In the genomic region with DNA sequence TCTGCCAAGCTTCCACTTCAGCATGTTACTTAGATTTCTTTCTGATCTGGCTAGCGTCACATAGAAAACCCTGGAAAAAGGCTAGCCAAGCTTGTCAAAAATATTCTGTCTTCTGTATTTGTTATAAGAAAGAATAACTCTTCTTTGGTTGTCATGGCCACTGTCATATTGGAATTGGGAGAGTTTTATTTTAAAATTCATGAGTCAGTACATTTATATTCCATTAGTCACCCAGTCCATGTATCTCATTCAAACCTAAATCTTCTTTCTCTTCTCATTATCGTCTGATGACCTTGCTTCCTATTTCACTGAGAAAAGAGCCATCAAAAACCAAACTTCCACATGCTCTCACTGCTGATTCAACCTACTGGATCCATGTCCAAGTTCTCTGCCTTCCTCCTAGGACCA, we compare ENCODE assay signal across 17 cellular contexts.
DNase-seq lines count a peak whose midpoint lies in the region; ATAC-seq and TF ChIP-seq lines count a peak whose summit lies in the region.
"Had no signal": no experiment of that assay in that cellular context is flagged by ENCODE, and none has a peak within 500 bp of the region (broad histone marks: within the 10 kb centered on the region; RNA-seq: fewer than 3 reads in every experiment).

No MANE protein-coding gene starts in this region.

- H3K9ac ChIP-seq in fibroblast of lung (ENCODE audit: insufficient read depth, low read length): no peak overlapping the region

- intact Hi-C loops in psoas muscle (cut with DNase I): no loop called here
- intact Hi-C loops in posterior cingulate gyrus (cut with DNase I): no loop called here
- intact Hi-C loops in activated CD4-positive, alpha-beta T cell treated with anti-CD3 and anti-CD28 coated beads for 36 hours (cut with DNase I, micrococcal nuclease): no loop called here
- intact Hi-C loops in lower leg skin (cut with DNase I; ENCODE audit: low total_unique reads): no loop called here

- peak overlapping the region; percentile 51 for H3K4me2 ChIP-seq in fibroblast of lung (ENCODE audit: extremely low read depth, insufficient read depth, low read length)

- H3K27ac ChIP-seq in SJSA1 (peak overlapping the region; percentile 86), fibroblast of lung (ENCODE audit: insufficient read depth, low read length) (peak overlapping the region; percentile 60), psoas muscle (no peak overlapping the region)
- H3K27ac ChIP-seq: heart left ventricle, right lobe of liver, upper lobe of right lung, WERI-Rb-1 had no signal

- no peaks in the 10 kb centered on the region for H3K4me1 Mint-ChIP-seq in activated CD4-positive, alpha-beta T cell treated with anti-CD3 and anti-CD28 coated beads for 36 hours

- H4K20me1 ChIP-seq in fibroblast of lung (ENCODE audit: control insufficient read depth, extremely low read depth, insufficient read depth, low read length): no peaks in the 10 kb centered on the region

- H3K9me3 Mint-ChIP-seq in activated CD4-positive, alpha-beta T cell treated with anti-CD3 and anti-CD28 coated beads for 36 hours (ENCODE audit: low read depth): no peaks in the 10 kb centered on the region

- H3K9me3 ChIP-seq in SJSA1 (replicated peaks) (no peaks in the 10 kb centered on the region), fibroblast of lung (ENCODE audit: control insufficient read depth, insufficient read depth, low read depth, low read length) (no peaks in the 10 kb centered on the region), psoas muscle (no peaks in the 10 kb centered on the region)
- H3K9me3 ChIP-seq: Caco-2, heart left ventricle, right lobe of liver, upper lobe of right lung had no signal

- H3K79me2 ChIP-seq in fibroblast of lung (ENCODE audit: control insufficient read depth, insufficient read depth, low read length): no peaks in the 10 kb centered on the region

- no peak for TF ChIP-seq CTCF in fibroblast of lung (conservative IDR thresholded peaks at IDR 0.05 in 1 of 2, IDR thresholded peaks at IDR 0.05 in 1 of 2; ENCODE audit: low read depth in 1 of 2, low read length in 2 of 2)
- no peak for TF ChIP-seq CTCF in psoas muscle (IDR thresholded peaks at IDR 0.05)
- no peak for TF ChIP-seq CTCF in lower leg skin (IDR thresholded peaks at IDR 0.05)

- no peaks in the 10 kb centered on the region for H3K27me3 ChIP-seq in SJSA1 (replicated peaks)
- H3K27me3 ChIP-seq in fibroblast of lung (ENCODE audit: control insufficient read depth, insufficient read depth, low read length): no peaks in the 10 kb centered on the region
- no peaks in the 10 kb centered on the region for H3K27me3 ChIP-seq in psoas muscle (ENCODE audit: insufficient read depth in 3 of 3, low read length in 2 of 3)
- H3K27me3 ChIP-seq: heart left ventricle, right lobe of liver, upper lobe of right lung had no signal

- DNase-seq in Caki2 (ENCODE audit: low read depth) (peak; percentile 49), SJSA1 (ENCODE audit: low read depth in 1 of 2, low spot score in 2 of 2) (peak in 1 of 2 experiments; percentile 64), fibroblast of lung (ENCODE audit: low read depth in 2 of 2) (peak; percentile 52 to 83), psoas muscle (no peak), posterior cingulate gyrus (no peak), RPMI8226 (no peak), lower leg skin (ENCODE audit: low spot score in 2 of 2) (no peak)
- no peak for DNase-seq in activated CD4-positive, alpha-beta T cell treated with anti-CD3 and anti-CD28 coated beads for 36 hours
- DNase-seq: activated T-cell treated with anti-CD3 and anti-CD28 coated beads, Interleukin-2, amount 50 U/mL, for 1 hour; Caco-2; heart left ventricle; NCI-H345; right lobe of liver; upper lobe of right lung; WERI-Rb-1 had no signal

- H3K4me1 ChIP-seq in SJSA1 (replicated peaks): peaks cover 20% of the 10 kb centered on the region
- H3K4me1 ChIP-seq in fibroblast of lung (ENCODE audit: control insufficient read depth, extremely low read depth, insufficient read depth, low read length): peaks cover 6% of the 10 kb centered on the region
- peaks cover 5% of the 10 kb centered on the region for H3K4me1 ChIP-seq in psoas muscle
- H3K4me1 ChIP-seq: Caco-2, upper lobe of right lung had no signal

- POLR2A ChIA-PET in activated CD4-positive, alpha-beta T cell treated with anti-CD3 and anti-CD28 coated beads for 36 hours (lab: Charles Lee): no interaction called here

- H2AFZ ChIP-seq in fibroblast of lung (ENCODE audit: low read length): peak overlapping the region; percentile 42

- CTCF ChIA-PET in activated CD4-positive, alpha-beta T cell treated with anti-CD3 and anti-CD28 coated beads for 36 hours (lab: Charles Lee): no interaction called here

- no peak for TF ChIP-seq POLR2A in lower leg skin (IDR thresholded peaks at IDR 0.05)

- H3K4me3 Mint-ChIP-seq in activated CD4-positive, alpha-beta T cell treated with anti-CD3 and anti-CD28 coated beads for 36 hours: no peak overlapping the region
- H3K4me3 Mint-ChIP-seq: mesothelial cell of epicardium had no signal

- H3K36me3 ChIP-seq in SJSA1 (no peaks in the 10 kb centered on the region), fibroblast of lung (ENCODE audit: control insufficient read depth, insufficient read depth, low read length) (no peaks in the 10 kb centered on the region), psoas muscle (ENCODE audit: insufficient read depth in 1 of 2, low read depth in 1 of 2) (no peaks in the 10 kb centered on the region)
- H3K36me3 ChIP-seq: right lobe of liver, upper lobe of right lung, WERI-Rb-1 had no signal

- WGBS in psoas muscle, 3 donors: 51 to 69% (median 56%) methylated on average over 2 of the region's 2 CpGs
- 50 to 52% methylated on average over 2 of the region's 2 CpGs for WGBS in lower leg skin, 2 donors

- in situ Hi-C loops in Caki2 (cut with HindIII; ENCODE audit: low pct_unique_long_range_greater_than_20kb, low sequenced_read_pairs): no loop called here

- no peaks in the 10 kb centered on the region for H3K27me3 Mint-ChIP-seq in activated CD4-positive, alpha-beta T cell treated with anti-CD3 and anti-CD28 coated beads for 36 hours

- H3K27ac Mint-ChIP-seq in activated CD4-positive, alpha-beta T cell treated with anti-CD3 and anti-CD28 coated beads for 36 hours: no peak overlapping the region
- H3K27ac Mint-ChIP-seq: mesothelial cell of epicardium had no signal

- peaks cover 13% of the 10 kb centered on the region for H3K36me3 Mint-ChIP-seq in activated CD4-positive, alpha-beta T cell treated with anti-CD3 and anti-CD28 coated beads for 36 hours (ENCODE audit: low read depth)

- ATAC-seq in psoas muscle: peak in 3 of 4 donors; percentile 36 to 54 (median 54)
- no peak for ATAC-seq in activated CD4-positive, alpha-beta T cell treated with anti-CD3 and anti-CD28 coated beads for 36 hours
- ATAC-seq: Panc1, upper lobe of right lung had no signal

- H3K4me3 ChIP-seq in SJSA1 (no peak overlapping the region), fibroblast of lung (replicated peaks in 1 of 4; ENCODE audit: control extremely low read depth in 1 of 4, insufficient read depth in 1 of 4, low read depth in 3 of 4, low read length in 4 of 4) (no peak overlapping the region), psoas muscle (no peak overlapping the region), lower leg skin (ENCODE audit: low read depth, poor library complexity, severe bottlenecking) (no peak overlapping the region)
- H3K4me3 ChIP-seq: heart left ventricle, right lobe of liver, upper lobe of right lung had no signal

Comparison
In these comparisons a context has a peak if more than half of its experiments do, and no peak if none do; other contexts are left out.
1. DNase-seq: peak in Caki2 (single experiment) and fibroblast of lung (2 of 2); none in psoas muscle (0 of 2), posterior cingulate gyrus (0 of 10), activated CD4-positive, alpha-beta T cell treated with anti-CD3 and anti-CD28 coated beads for 36 hours (single experiment), RPMI8226 (single experiment) and lower leg skin (0 of 2).